In the genomic region with DNA sequence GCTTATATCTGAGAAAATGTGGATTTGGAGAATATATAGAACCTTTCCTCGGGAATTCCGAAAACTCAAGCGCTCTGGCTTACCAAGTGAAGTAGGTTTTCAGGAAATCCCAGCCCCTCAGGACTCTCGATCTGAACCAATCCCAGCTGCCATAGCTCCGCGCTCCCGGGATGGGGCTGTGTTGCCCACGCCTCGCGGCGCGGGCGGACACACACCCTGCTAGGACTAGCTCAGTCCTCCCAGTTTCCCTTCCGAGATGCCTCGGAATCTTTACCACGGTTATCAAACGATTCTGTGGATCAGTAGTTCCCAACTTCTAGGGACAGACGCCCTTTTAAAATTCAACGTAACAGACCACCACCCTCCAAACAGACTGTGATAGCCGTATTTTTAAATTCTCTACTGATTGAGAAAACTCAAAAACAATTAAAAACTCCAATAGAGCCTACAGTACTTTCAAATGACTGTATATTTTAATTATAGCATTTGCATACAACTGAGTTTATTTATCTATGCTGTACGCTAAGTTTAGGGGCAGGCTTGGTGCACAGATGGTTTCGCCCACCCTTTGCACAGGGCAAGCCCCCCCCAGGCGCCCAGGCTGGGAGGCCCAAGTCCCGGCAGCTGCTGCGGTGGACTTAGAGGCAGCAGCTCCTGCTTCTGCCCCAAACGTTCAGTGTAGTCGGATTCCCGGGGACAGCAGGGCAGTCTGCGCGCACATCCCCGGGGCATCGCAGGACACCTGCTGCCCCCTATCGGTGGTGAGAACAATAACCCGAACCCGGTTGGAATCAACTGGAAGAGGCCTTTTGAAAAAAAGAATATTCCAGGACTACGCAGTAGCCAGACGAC, we compare ENCODE assay signal across 8 cellular contexts. TPM values are rescaled to one million over a fixed set of nuclear protein-coding genes. Genes with fewer than 3 reads are reported as not detected.
DNase-seq lines count a peak whose midpoint lies in the region; ATAC-seq, FAIRE-seq and TF ChIP-seq lines count a peak whose summit lies in the region.

No MANE protein-coding gene starts in this region.

- H3K4me1 ChIP-seq in neural progenitor cell, result peaks cover 6% of the 10 kb centered on the region
- H3K4me1 ChIP-seq in testis, result peaks cover 6% of the 10 kb centered on the region

- H3K27ac Mint-ChIP-seq in neural progenitor cell, result no peak overlapping the region

- H3K4me3 ChIP-seq in neural progenitor cell (peak overlapping the region; percentile 74), testis (peak overlapping the region; percentile 66 to 68)

- peak overlapping the region; percentile 84 for H3K4me2 ChIP-seq in neural progenitor cell

- TF ChIP-seq CTCF in neural progenitor cell (IDR thresholded peaks at IDR 0.05) (peak; percentile 94), testis (IDR thresholded peaks at IDR 0.05) (peak; percentile 91 to 93 (median 92))

- H3K79me2 ChIP-seq in neural progenitor cell (ENCODE audit: low read depth), result no peaks in the 10 kb centered on the region

- H3K36me3 ChIP-seq in neural progenitor cell (no peaks in the 10 kb centered on the region), testis (ENCODE audit: low read depth, missing control alignments) (no peaks in the 10 kb centered on the region)

- H4K20me1 ChIP-seq in neural progenitor cell (ENCODE audit: low read depth), result no peaks in the 10 kb centered on the region

- no peak for TF ChIP-seq POLR2A in testis (IDR thresholded peaks at IDR 0.05)

- peaks cover 20% of the 10 kb centered on the region for H3K27me3 Mint-ChIP-seq in neural progenitor cell (ENCODE audit: insufficient read depth, low read depth)

- H3K9ac ChIP-seq in neural progenitor cell, result no peak overlapping the region

- intact Hi-C loops in testis (cut with DNase I; ENCODE audit: low total_unique reads), result loop anchor here (5.0 kb wide), 1 partner anchor 93 kb away; the partner anchor contains the start of gene BBX

- no peak overlapping the region for H3K27ac ChIP-seq in neural progenitor cell
- H3K27ac ChIP-seq in testis, result peak overlapping the region; percentile 82 to 97

- H3K9me3 Mint-ChIP-seq in neural progenitor cell, result no peaks in the 10 kb centered on the region

- H3K4me1 Mint-ChIP-seq in neural progenitor cell, result peaks cover 24% of the 10 kb centered on the region

- no peaks in the 10 kb centered on the region for H3K36me3 Mint-ChIP-seq in neural progenitor cell

- H3K9me3 ChIP-seq in neural progenitor cell (ENCODE audit: low read depth), result no peaks in the 10 kb centered on the region
- no peaks in the 10 kb centered on the region for H3K9me3 ChIP-seq in testis

- peak overlapping the region; percentile 87 for H3K4me3 Mint-ChIP-seq in neural progenitor cell

- peaks cover 13% of the 10 kb centered on the region for H3F3A ChIP-seq in neural progenitor cell (ENCODE audit: low read depth)

- WGBS in testis, 2 donors, result 1 to 3% methylated on average over 36 to 37 of the region's 37 CpGs

- H3K27me3 ChIP-seq in neural progenitor cell (peaks cover 59% of the 10 kb centered on the region), testis (no peaks in the 10 kb centered on the region)

- DNase-seq in DMS153 (lab: John Stamatoyannopoulos, UW) (peak; percentile 45), HT-29 (ENCODE audit: low spot score) (peak; percentile 81), RPMI8226 (peak; percentile 77), frontal cortex (ENCODE audit: low spot score in 2 of 2) (peak; percentile 63 to 73), neural progenitor cell (ENCODE audit: low spot score) (peak; percentile 91), testis (peak; percentile 88)
- DNase-seq in activated naive CD4-positive, alpha-beta T cell treated with Interleukin-2 at 50 U/mL for 16 hours, result peak; percentile 62

- ATAC-seq in GM21423 (IDR thresholded peaks at IDR 0.05; ENCODE audit: unreplicated experiment), result peak; percentile 41

- H2AFZ ChIP-seq in neural progenitor cell (replicated peaks), result peak overlapping the region; percentile 88

- no peak for FAIRE-seq in frontal cortex (lab: Jason Lieb, UNC)

RNA-seq across cellular contexts. Expression of gene CCDC54, which starts 52.3 kb away (rescaled TPM):
- not detected in 2 replicates for total RNA-seq in HT-29 (2014; rRNA removed; shearing (Covaris generic))
- total RNA-seq in frontal cortex, result not detected
- not detected in 2 replicates for total RNA-seq in neural progenitor cell (ENCODE audit: low replicate concordance)
- total RNA-seq in testis, result 100 to 1,000 TPM in 1 of 2 donors, 10 to 100 TPM in 1; 33.9 to 107 TPM
- polyA plus RNA-seq in testis (ENCODE audit: insufficient read depth, low read depth, low replicate concordance), result 112 TPM

Comparison
In these comparisons a context has a peak if more than half of its experiments do, and no peak if none do; other contexts are left out.
1. RNA of gene CCDC54, which starts 52.3 kb away (total RNA-seq): 33.9 to 107 TPM in testis; not detected in HT-29, not detected in frontal cortex (single experiment) and not detected in neural progenitor cell; every median in the first group is over 10 times any median in the second.
2. Peak in every context shown above with its lines, with median percentiles within 50 percentile points of each other: DNase-seq.